8 cellular contexts compared by ENCODE assay signal in genomic region chr12:94134226-94134795, GRCh38. TPM values are rescaled to one million over a fixed set of nuclear protein-coding genes. Genes with fewer than 3 reads are reported as not detected.
DNase-seq lines count a peak whose midpoint lies in the region; ATAC-seq and TF ChIP-seq lines count a peak whose summit lies in the region.

No MANE protein-coding gene starts in this region.

- no peak overlapping the region for H3K4me3 Mint-ChIP-seq in CD8-positive, alpha-beta T cell
- no peak overlapping the region for H3K4me3 Mint-ChIP-seq in memory B cell

- no peak overlapping the region for H3K27ac Mint-ChIP-seq in CD8-positive, alpha-beta T cell
- no peak overlapping the region for H3K27ac Mint-ChIP-seq in memory B cell

- no peaks in the 10 kb centered on the region for H3K9me3 Mint-ChIP-seq in CD8-positive, alpha-beta T cell
- H3K9me3 Mint-ChIP-seq in memory B cell, result peaks cover 2% of the 10 kb centered on the region

- DNase-seq in CD8-positive, alpha-beta T cell, result peak in 3 of 7 experiments; percentile 9 to 39 (median 36)
- peak; percentile 76 to 79 for DNase-seq in Kasumi-1 (lab: John Stamatoyannopoulos, UW)
- peak; percentile 37 for DNase-seq in SK-N-MC (ENCODE audit: low read depth, low spot score)
- DNase-seq in dorsolateral prefrontal cortex, result peak in 1 of 10 donors; percentile 18
- DNase-seq in memory B cell (ENCODE audit: low spot score in 2 of 2), result peak; percentile 32 to 45
- DNase-seq in middle frontal gyrus (ENCODE audit: extremely low spot score, low spot score), result no peak

- no peaks in the 10 kb centered on the region for H3K36me3 ChIP-seq in CD8-positive, alpha-beta T cell (ENCODE audit: insufficient read depth, low read length)
- H3K36me3 ChIP-seq in SK-N-MC (ENCODE audit: insufficient read depth, low read length), result no peaks in the 10 kb centered on the region

- no peaks in the 10 kb centered on the region for H3K27me3 Mint-ChIP-seq in CD8-positive, alpha-beta T cell (ENCODE audit: low read depth)
- H3K27me3 Mint-ChIP-seq in memory B cell, result no peaks in the 10 kb centered on the region

- no peaks in the 10 kb centered on the region for H3K9me3 ChIP-seq in CD8-positive, alpha-beta T cell (ENCODE audit: low read length)
- no peaks in the 10 kb centered on the region for H3K9me3 ChIP-seq in SK-N-MC (ENCODE audit: low read depth, low read length)

- H3K27ac ChIP-seq in CD8-positive, alpha-beta T cell (ENCODE audit: low read depth, low read length), result no peak overlapping the region
- H3K27ac ChIP-seq in SK-N-MC, result no peak overlapping the region
- no peak overlapping the region for H3K27ac ChIP-seq in dorsolateral prefrontal cortex

- H3K36me3 Mint-ChIP-seq in CD8-positive, alpha-beta T cell, result no peaks in the 10 kb centered on the region
- H3K36me3 Mint-ChIP-seq in memory B cell, result no peaks in the 10 kb centered on the region

- POLR2A ChIA-PET in CD8-positive, alpha-beta T cell (lab: Charles Lee), result no interaction called here

- H3K27me3 ChIP-seq in CD8-positive, alpha-beta T cell (ENCODE audit: insufficient read depth, low read length), result no peaks in the 10 kb centered on the region
- H3K27me3 ChIP-seq in dorsolateral prefrontal cortex, result no peaks in the 10 kb centered on the region

- CTCF ChIA-PET in CD8-positive, alpha-beta T cell (lab: Charles Lee), result interaction anchor here (0.7 to 5.7 kb wide), 26 partner anchors 10 to 614 kb away, joined by 3 to 34 read pairs (median 4); no protein-coding TSS in a partner anchor

- no peak overlapping the region for H3K4me3 ChIP-seq in CD8-positive, alpha-beta T cell (ENCODE audit: low read depth, low read length)
- no peak overlapping the region for H3K4me3 ChIP-seq in SK-N-MC
- peak overlapping the region in 1 of 59 donors; percentile 5 for H3K4me3 ChIP-seq in dorsolateral prefrontal cortex

- ATAC-seq in CD8-positive, alpha-beta T cell, result peak; percentile 100
- ATAC-seq in GM18520 (IDR thresholded peaks at IDR 0.05; ENCODE audit: unreplicated experiment) (peak; percentile 75), memory B cell (ENCODE audit: low read depth) (peak; percentile 90), HG02870 (IDR thresholded peaks at IDR 0.05; ENCODE audit: unreplicated experiment) (no peak)

- no peak overlapping the region for H3K9ac ChIP-seq in SK-N-MC (ENCODE audit: insufficient read length)

- TF ChIP-seq CTCF in CD8-positive, alpha-beta T cell (IDR thresholded peaks at IDR 0.05), result peak; percentile 77
- peak; percentile 68 to 95 (median 82) for TF ChIP-seq CTCF in dorsolateral prefrontal cortex (IDR thresholded peaks at IDR 0.05 in 54 of 56, conservative IDR thresholded peaks at IDR 0.05 in 2 of 56; ENCODE audit: low read depth in 1 of 56, partially characterized antibody in 56 of 56)

- H3K4me1 Mint-ChIP-seq in CD8-positive, alpha-beta T cell (ENCODE audit: low read depth), result peaks cover 3% of the 10 kb centered on the region
- H3K4me1 Mint-ChIP-seq in memory B cell, result peaks cover 7% of the 10 kb centered on the region

- intact Hi-C loops in CD8-positive, alpha-beta T cell (cut with DNase I, micrococcal nuclease), result loop anchor here (1.0 to 10.0 kb wide), 11 partner anchors 298 to 1400 kb away; partner anchors contain the start of gene NR2C1 (in 1 of the 2)
- intact Hi-C loops in dorsolateral prefrontal cortex (cut with DNase I), result no loop called here

- H3K4me1 ChIP-seq in CD8-positive, alpha-beta T cell (ENCODE audit: insufficient read depth, low read length), result no peaks in the 10 kb centered on the region

RNA-seq across cellular contexts. Expression of gene PLXNC1, which starts 14.1 kb away (rescaled TPM):
- 1 to 10 TPM; 6.0 to 7.7 TPM for total RNA-seq in CD8-positive, alpha-beta T cell
- total RNA-seq in dorsolateral prefrontal cortex, result 10 to 100 TPM in 119 of 120 experiments, 1 to 10 TPM in 1; 9.4 to 45.3 (median 27.4) TPM

Comparison
In these comparisons a context has a peak if more than half of its experiments do, and no peak if none do; other contexts are left out.
1. intact Hi-C loops: an anchor here in CD8-positive, alpha-beta T cell (1.0 to 10.0 kb wide); none called in dorsolateral prefrontal cortex.